8 cellular contexts compared by ENCODE assay signal in the genomic region with DNA sequence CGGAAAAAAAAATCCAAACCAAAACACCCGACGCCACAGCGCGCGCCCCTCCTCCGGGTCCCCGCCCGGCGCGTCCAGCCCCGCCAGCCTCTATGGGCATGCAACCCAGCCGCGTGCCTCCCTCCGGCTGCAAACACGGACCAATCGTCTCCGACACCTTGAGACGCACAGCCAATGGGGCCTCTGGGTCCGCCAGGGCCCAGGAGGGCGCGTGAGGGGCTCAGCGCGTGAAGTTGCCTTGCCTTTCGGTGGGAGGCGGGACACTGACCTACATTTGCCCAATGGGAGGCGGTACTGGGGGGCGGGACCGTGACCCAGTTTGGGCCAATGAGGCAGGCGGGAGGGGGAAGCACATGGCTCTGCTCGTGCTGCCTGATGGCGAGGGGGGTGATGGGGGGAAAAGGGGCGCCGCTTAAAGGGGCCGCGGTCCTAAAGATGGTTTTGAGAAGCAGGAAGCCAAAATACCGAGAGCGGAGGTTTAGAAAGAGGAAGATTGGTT. TPM values are rescaled to one million over a fixed set of nuclear protein-coding genes. Genes with fewer than 3 reads are reported as not detected.
A peak's percentile ranks its signal among the peaks of the same experiment; 100 is the strongest.
DNase-seq lines count a peak whose midpoint lies in the region; ATAC-seq and TF ChIP-seq lines count a peak whose summit lies in the region.

No MANE protein-coding gene starts in this region.

- no peaks in the 10 kb centered on the region for H3K9me3 ChIP-seq in Caco-2
- no peaks in the 10 kb centered on the region for H3K9me3 ChIP-seq in HUES6 (ENCODE audit: control insufficient read depth, insufficient read depth, low read depth, low read length)
- H3K9me3 ChIP-seq in NT2/D1 (ENCODE audit: insufficient read depth, low read length): no peaks in the 10 kb centered on the region
- no peaks in the 10 kb centered on the region for H3K9me3 ChIP-seq in endocrine pancreas (ENCODE audit: control insufficient read depth, low read length)
- H3K9me3 ChIP-seq in mesodermal cell (ENCODE audit: control insufficient read depth, low read length): no peaks in the 10 kb centered on the region

- peak overlapping the region; percentile 80 for H3K4me3 Mint-ChIP-seq in Caco-2 (ENCODE audit: unreplicated experiment)

- peaks cover 32% of the 10 kb centered on the region for H3K4me1 ChIP-seq in Caco-2
- H3K4me1 ChIP-seq in HUES6 (ENCODE audit: control insufficient read depth, insufficient read depth, low read length): peaks cover 52% of the 10 kb centered on the region
- H3K4me1 ChIP-seq in NT2/D1 (ENCODE audit: insufficient read depth, insufficient read length): peaks cover 10% of the 10 kb centered on the region
- no peaks in the 10 kb centered on the region for H3K4me1 ChIP-seq in endocrine pancreas (ENCODE audit: control insufficient read depth, insufficient read depth, low read length)
- H3K4me1 ChIP-seq in mesodermal cell (ENCODE audit: control insufficient read depth, insufficient read depth, low read length, poor library complexity, severe bottlenecking): peaks cover 8% of the 10 kb centered on the region

- peak overlapping the region; percentile 96 for H3K27ac Mint-ChIP-seq in Caco-2 (ENCODE audit: unreplicated experiment)

- DNase-seq in Caco-2 (peak; percentile 100), NT2/D1 (ENCODE audit: low read depth, low spot score) (peak; percentile 92)
- DNase-seq in activated CD8-positive, alpha-beta memory T cell treated with anti-CD3 and anti-CD28 coated beads, Interleukin-2, amount 50 U/mL, for 24 hours (ENCODE audit: extremely low read depth): peak; percentile 100
- DNase-seq in stimulated activated CD8-positive, alpha-beta memory T cell treated with anti-CD3 and anti-CD28 coated beads, Interleukin-15, amount 100 ng/mL, for 24 hours (ENCODE audit: low read depth): peak; percentile 91

- H3K27ac ChIP-seq in HUES6 (ENCODE audit: low read depth, low read length): peak overlapping the region; percentile 76
- H3K27ac ChIP-seq in mesodermal cell (ENCODE audit: low read depth, low read length, severe bottlenecking): peak overlapping the region; percentile 91

- BruUV-seq in Caco-2 (replicated peaks; lab: Mats Ljungman, UMichigan): no TSS peak

- H3K9me3 Mint-ChIP-seq in Caco-2 (ENCODE audit: unreplicated experiment): peaks cover 9% of the 10 kb centered on the region

- intact Hi-C loops in Caco-2 (cut with micrococcal nuclease; ENCODE audit: unreplicated experiment): loop anchor here (1.0 to 5.0 kb wide), 5 partner anchors 9 to 325 kb away; a partner anchor contains a TSS

- 1% methylated on average over 20 to 28 of the region's 38 CpGs for WGBS in mesodermal cell (ENCODE audit: insufficient coverage in 2 of 2), 2 experiments

- H3K4me3 ChIP-seq in Caco-2 (ENCODE audit: low read depth, low read length) (peak overlapping the region; percentile 63), HUES6 (ENCODE audit: low read depth, low read length) (peak overlapping the region; percentile 68), NT2/D1 (ENCODE audit: insufficient read length, low read depth) (peak overlapping the region; percentile 30), endocrine pancreas (ENCODE audit: control insufficient read depth, insufficient read depth, low read length) (no peak overlapping the region), mesodermal cell (ENCODE audit: extremely low read depth, insufficient read depth, low read length, poor library complexity, severe bottlenecking) (peak overlapping the region; percentile 43)

- CTCF ChIA-PET in Caco-2 (lab: Charles Lee): interaction anchor here (0.6 to 1.2 kb wide), 4 partner anchors 8 to 525 kb away, joined by 3 to 8 read pairs (median 5); a partner anchor contains a TSS

- H3K4me1 Mint-ChIP-seq in Caco-2 (ENCODE audit: low read depth, unreplicated experiment): peaks cover 36% of the 10 kb centered on the region

- peak; percentile 63 for ATAC-seq in GM21447 (IDR thresholded peaks at IDR 0.05; ENCODE audit: unreplicated experiment)

- H3K27me3 ChIP-seq in Caco-2 (replicated peaks; ENCODE audit: control insufficient read depth, insufficient read depth, low read length) (no peaks in the 10 kb centered on the region), HUES6 (ENCODE audit: control insufficient read depth, insufficient read depth, low read length) (peaks cover 21% of the 10 kb centered on the region), NT2/D1 (ENCODE audit: insufficient read depth, insufficient read length) (peaks cover 26% of the 10 kb centered on the region), endocrine pancreas (ENCODE audit: control insufficient read depth, insufficient read depth, low read length) (no peaks in the 10 kb centered on the region)

- no peaks in the 10 kb centered on the region for H3K27me3 Mint-ChIP-seq in Caco-2 (ENCODE audit: insufficient read depth, unreplicated experiment)

- POLR2A ChIA-PET in Caco-2 (lab: Charles Lee): interaction anchor here (1.3 to 2.0 kb wide), 2 partner anchors 13 to 18 kb away, joined by 7 to 17 read pairs; a partner anchor contains a TSS

- no peak for TF ChIP-seq CTCF in Caco-2 (IDR thresholded peaks at IDR 0.05; ENCODE audit: insufficient read depth in 1 of 2, low read depth in 1 of 2, low read length in 1 of 2, severe bottlenecking in 1 of 2, unreplicated experiment in 1 of 2)

- H3K36me3 Mint-ChIP-seq in Caco-2 (ENCODE audit: insufficient read depth, unreplicated experiment): peaks cover 52% of the 10 kb centered on the region

- H3K9ac ChIP-seq in HUES6 (ENCODE audit: low read length) (peak overlapping the region; percentile 62), NT2/D1 (ENCODE audit: insufficient read length, low read depth) (peak overlapping the region; percentile 61), endocrine pancreas (ENCODE audit: control insufficient read depth, insufficient read depth, low read length) (peak overlapping the region; percentile 80)

- H3K36me3 ChIP-seq in Caco-2 (ENCODE audit: control insufficient read depth, insufficient read depth, low read length): no peaks in the 10 kb centered on the region
- no peaks in the 10 kb centered on the region for H3K36me3 ChIP-seq in HUES6 (ENCODE audit: control insufficient read depth, insufficient read depth, low read length)
- H3K36me3 ChIP-seq in NT2/D1 (ENCODE audit: insufficient read depth, insufficient read length, low read length): no peaks in the 10 kb centered on the region
- H3K36me3 ChIP-seq in endocrine pancreas (ENCODE audit: control insufficient read depth, insufficient read depth, low read length): no peaks in the 10 kb centered on the region
- H3K36me3 ChIP-seq in mesodermal cell (ENCODE audit: control insufficient read depth, insufficient read depth, low read length): no peaks in the 10 kb centered on the region

RNA-seq across cellular contexts. Expression of a gene that starts 0.3 kb away (rescaled TPM):
- total RNA-seq in Caco-2 (2022): 17.4 and 17.7 TPM in 2 replicates
- polyA plus RNA-seq in mesodermal cell (2013, experiment 1 of 2): 4.5 TPM
- 2.7 TPM for polyA plus RNA-seq in mesodermal cell (2013, experiment 2 of 2)

RNA-seq across cellular contexts. Expression of a gene that starts 8.5 kb away (rescaled TPM):
- total RNA-seq in Caco-2 (2022): 10.5 and 15.9 TPM in 2 replicates
- polyA plus RNA-seq in mesodermal cell (2013, experiment 1 of 2): 17.0 TPM
- 13.7 TPM for polyA plus RNA-seq in mesodermal cell (2013, experiment 2 of 2)

RNA-seq across cellular contexts. Expression of a gene that starts 18.2 kb away (rescaled TPM):
- total RNA-seq in Caco-2 (2022): 134 and 140 TPM in 2 replicates
- 9.4 TPM for polyA plus RNA-seq in mesodermal cell (2013, experiment 1 of 2)
- polyA plus RNA-seq in mesodermal cell (2013, experiment 2 of 2): 8.7 TPM

RNA-seq across cellular contexts. Expression of a gene that starts 18.5 kb away (rescaled TPM):
- total RNA-seq in Caco-2 (2022): 1,812 and 1,896 TPM in 2 replicates
- 1,420 TPM for polyA plus RNA-seq in mesodermal cell (2013, experiment 1 of 2)
- polyA plus RNA-seq in mesodermal cell (2013, experiment 2 of 2): 1,243 TPM

RNA-seq across cellular contexts. Expression of a gene that starts 22.6 kb away (rescaled TPM):
- total RNA-seq in Caco-2 (2022): 5.8 and 6.8 TPM in 2 replicates
- 0.44 TPM for polyA plus RNA-seq in mesodermal cell (2013, experiment 1 of 2)
- polyA plus RNA-seq in mesodermal cell (2013, experiment 2 of 2): not detected
